1 cellular context compared by ENCODE assay signal in the genomic region with DNA sequence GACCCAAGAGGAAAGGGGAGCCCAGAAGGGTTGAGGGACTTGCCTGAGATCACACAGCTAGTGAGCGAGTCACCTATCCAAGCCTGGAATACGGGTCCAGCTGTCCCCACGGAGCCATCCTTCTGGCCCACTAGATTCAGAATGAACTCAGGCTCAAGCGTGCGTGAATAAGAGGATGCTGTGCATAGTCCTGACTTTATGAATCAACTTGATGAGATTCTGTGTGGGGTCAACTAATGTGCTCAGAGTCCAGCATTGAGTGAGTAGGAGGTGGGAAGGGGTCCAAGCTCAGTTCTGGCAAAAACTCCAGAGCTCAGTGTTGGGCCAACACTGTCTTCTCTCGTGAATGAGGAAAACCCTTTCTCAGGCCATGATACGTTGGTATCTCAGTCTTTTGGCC.
TF ChIP-seq lines count a peak whose summit lies in the region.

No MANE protein-coding gene starts in this region.

TF ChIP-seq in H1, 55 proteins besides CTCF, POLR2A, EP300 and RAD21 (continued from another document):
- TF ChIP-seq BRCA1 (IDR thresholded peaks at IDR 0.05; ENCODE audit: low read depth, low read length) (no peak), EZH2 (IDR thresholded peaks at IDR 0.05; ENCODE audit: low read depth, low read length, severe bottlenecking) (no peak), HDAC6 (IDR thresholded peaks at IDR 0.05; ENCODE audit: low read depth, low read length) (no peak), SIRT6 (IDR thresholded peaks at IDR 0.05; ENCODE audit: low read length) (no peak), SUZ12 (IDR thresholded peaks at IDR 0.05; ENCODE audit: low read length) (no peak), SP2 (IDR thresholded peaks at IDR 0.05; ENCODE audit: low read length) (no peak), SIN3A (conservative IDR thresholded peaks at IDR 0.05 in 1 of 2, IDR thresholded peaks at IDR 0.05 in 1 of 2; ENCODE audit: low read depth in 1 of 2, low read length in 2 of 2) (no peak)
- TF ChIP-seq, protein P1, sequence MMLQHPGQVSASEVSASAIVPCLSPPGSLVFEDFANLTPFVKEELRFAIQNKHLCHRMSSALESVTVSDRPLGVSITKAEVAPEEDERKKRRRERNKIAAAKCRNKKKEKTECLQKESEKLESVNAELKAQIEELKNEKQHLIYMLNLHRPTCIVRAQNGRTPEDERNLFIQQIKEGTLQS (IDR thresholded peaks at IDR 0.05; ENCODE audit: insufficient read depth, low read depth, low read length): no peak
- TF ChIP-seq, protein P2, sequence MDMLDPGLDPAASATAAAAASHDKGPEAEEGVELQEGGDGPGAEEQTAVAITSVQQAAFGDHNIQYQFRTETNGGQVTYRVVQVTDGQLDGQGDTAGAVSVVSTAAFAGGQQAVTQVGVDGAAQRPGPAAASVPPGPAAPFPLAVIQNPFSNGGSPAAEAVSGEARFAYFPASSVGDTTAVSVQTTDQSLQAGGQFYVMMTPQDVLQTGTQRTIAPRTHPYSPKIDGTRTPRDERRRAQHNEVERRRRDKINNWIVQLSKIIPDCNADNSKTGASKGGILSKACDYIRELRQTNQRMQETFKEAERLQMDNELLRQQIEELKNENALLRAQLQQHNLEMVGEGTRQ (IDR thresholded peaks at IDR 0.05; ENCODE audit: low read length): no peak
